16 cellular contexts compared by ENCODE assay signal in the genomic region with DNA sequence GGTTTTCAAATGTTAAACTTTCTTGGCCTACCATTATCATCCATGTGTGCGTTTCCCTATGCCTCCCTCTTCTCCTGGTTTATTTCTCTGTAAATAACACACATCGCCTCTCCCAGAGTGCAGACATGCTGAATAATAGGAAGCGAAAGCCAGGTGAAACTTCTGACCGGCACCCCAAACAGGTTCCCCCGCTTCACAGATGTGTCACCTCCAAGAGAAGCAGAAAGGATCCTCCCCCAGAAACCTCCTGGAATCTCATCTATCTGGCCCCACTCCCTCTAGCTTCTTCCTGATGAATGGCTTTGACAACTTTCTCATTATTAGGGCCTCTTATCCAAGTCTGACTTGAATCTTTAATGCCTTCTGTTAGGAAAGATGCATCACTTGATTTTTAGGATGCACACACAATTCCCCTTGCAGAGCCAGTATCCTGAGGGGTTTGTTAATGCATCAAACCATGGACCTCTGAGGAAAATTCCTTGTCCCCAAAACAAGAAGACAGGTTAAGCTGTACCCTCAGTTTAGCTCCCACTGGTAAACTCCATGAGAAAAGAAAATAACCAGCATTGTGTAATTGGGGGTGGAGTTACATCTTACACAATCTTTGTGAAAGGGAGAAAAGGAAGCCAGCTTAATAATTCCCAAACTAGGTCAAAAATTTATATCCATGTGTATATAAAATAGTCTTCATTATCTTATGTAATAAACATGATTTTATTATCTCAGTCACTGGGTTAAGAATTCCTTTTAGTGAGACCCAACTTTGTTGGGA. TPM values are rescaled to one million over a fixed set of nuclear protein-coding genes. Genes with fewer than 3 reads are reported as not detected.
"Had no signal": no experiment of that assay in that cellular context is flagged by ENCODE, and none has a peak within 500 bp of the region (broad histone marks: within the 10 kb centered on the region; RNA-seq: fewer than 3 reads in every experiment).

No MANE protein-coding gene starts in this region.

- H3K4me1 ChIP-seq: adrenal gland, psoas muscle had no signal

- H3K36me3 ChIP-seq: adrenal gland, right lobe of liver had no signal

- H3K27ac ChIP-seq: adrenal gland, coronary artery, psoas muscle, right lobe of liver had no signal

- ATAC-seq: activated CD8-positive, alpha-beta T cell treated with anti-CD3 and anti-CD28 coated beads, Interleukin-2, amount 10 ng/mL, durations not matched to agents 7 days and 5 days; psoas muscle had no signal

- H3K9me3 Mint-ChIP-seq: activated CD4-positive, alpha-beta T cell treated with anti-CD3 and anti-CD28 coated beads, Interleukin-2, amount 10 ng/mL, durations not matched to agents 24 days and 14 days; activated naive CD4-positive, alpha-beta T cell treated with anti-CD3 and anti-CD28 coated beads, Interleukin-2, amount 50 U/mL, for 24 hours; nephron progenitor cell; T-helper 2 cell treated with Interferon-gamma antibody and Interleukin-4, amounts not matched to agents 5 μg/mL and 100 μg/mL, for 36 hours had no signal

- H3K9me3 ChIP-seq: adrenal gland, psoas muscle, right lobe of liver had no signal

- H3K27me3 ChIP-seq: adrenal gland, right lobe of liver had no signal

- H3K36me3 Mint-ChIP-seq: activated naive CD4-positive, alpha-beta T cell treated with anti-CD3 and anti-CD28 coated beads, Interleukin-2, amount 50 U/mL, for 24 hours had no signal

- H3K27ac Mint-ChIP-seq: activated CD4-positive, alpha-beta T cell treated with anti-CD3 and anti-CD28 coated beads, Interleukin-2, amount 10 ng/mL, durations not matched to agents 24 days and 14 days; activated CD8-positive, alpha-beta T cell treated with anti-CD3 and anti-CD28 coated beads, Interleukin-2, amount 10 ng/mL, durations not matched to agents 7 days and 5 days; activated naive CD4-positive, alpha-beta T cell treated with anti-CD3 and anti-CD28 coated beads, Interleukin-2, amount 50 U/mL, for 24 hours; nephron progenitor cell; T-helper 2 cell treated with Interferon-gamma antibody and Interleukin-4, amounts not matched to agents 5 μg/mL and 100 μg/mL, for 36 hours had no signal

- DNase-seq: activated CD4-positive, alpha-beta T cell treated with anti-CD3 and anti-CD28 coated beads, Interleukin-2, amount 10 ng/mL, durations not matched to agents 24 days and 14 days; activated CD4-positive, CD25-positive, alpha-beta regulatory T cell; activated CD8-positive, alpha-beta memory T cell treated with anti-CD3 and anti-CD28 coated beads, Interleukin-2, amount 50 U/mL, for 4 hours; activated CD8-positive, alpha-beta T cell treated with anti-CD3 and anti-CD28 coated beads, Interleukin-2, amount 10 ng/mL, durations not matched to agents 7 days and 5 days; activated effector memory CD4-positive, alpha-beta T cell treated with anti-CD3 and anti-CD28 coated beads, Interleukin-2, amount 50 U/mL, for 16 hours; activated T-cell treated with anti-CD3 and anti-CD28 coated beads, Interleukin-2, amount 50 U/mL, for 48 hours; adrenal gland; central memory CD4-positive, alpha-beta T cell; hypothalamus; nephron progenitor cell; psoas muscle; right lobe of liver; stimulated activated CD4-positive, alpha-beta T cell treated with anti-CD3 and anti-CD28 coated beads, Interleukin-2, amount 100 ng/mL, for 24 hours had no signal

- H3K4me1 Mint-ChIP-seq: activated CD4-positive, alpha-beta T cell treated with anti-CD3 and anti-CD28 coated beads, Interleukin-2, amount 10 ng/mL, durations not matched to agents 24 days and 14 days; activated naive CD4-positive, alpha-beta T cell treated with anti-CD3 and anti-CD28 coated beads, Interleukin-2, amount 50 U/mL, for 24 hours had no signal

- H3K4me3 ChIP-seq: adrenal gland, coronary artery, psoas muscle, right lobe of liver had no signal

- H3K4me3 Mint-ChIP-seq: activated CD4-positive, alpha-beta T cell treated with anti-CD3 and anti-CD28 coated beads, Interleukin-2, amount 10 ng/mL, durations not matched to agents 24 days and 14 days; activated CD8-positive, alpha-beta T cell treated with anti-CD3 and anti-CD28 coated beads, Interleukin-2, amount 10 ng/mL, durations not matched to agents 7 days and 5 days; activated naive CD4-positive, alpha-beta T cell treated with anti-CD3 and anti-CD28 coated beads, Interleukin-2, amount 50 U/mL, for 24 hours; nephron progenitor cell; T-helper 2 cell treated with Interferon-gamma antibody and Interleukin-4, amounts not matched to agents 5 μg/mL and 100 μg/mL, for 36 hours had no signal

RNA-seq across cellular contexts. Expression of gene HYDIN, which starts 20.1 kb away (rescaled TPM):
- total RNA-seq: activated CD4-positive, alpha-beta T cell treated with anti-CD3 and anti-CD28 coated beads, Interleukin-2, amount 10 ng/mL, durations not matched to agents 24 days and 14 days; activated CD8-positive, alpha-beta T cell treated with anti-CD3 and anti-CD28 coated beads, Interleukin-2, amount 10 ng/mL, durations not matched to agents 7 days and 5 days had no signal
